In genomic region chr1:45862008-45862407, GRCh38 we compare ENCODE assay signal across 15 cellular contexts. TPM values are rescaled to one million over a fixed set of nuclear protein-coding genes. Genes with fewer than 3 reads are reported as not detected.
A peak's percentile ranks its signal among the peaks of the same experiment; 100 is the strongest.
DNase-seq lines count a peak whose midpoint lies in the region; ATAC-seq and TF ChIP-seq lines count a peak whose summit lies in the region.
"Had no signal": no experiment of that assay in that cellular context is flagged by ENCODE, and none has a peak within 500 bp of the region (broad histone marks: within the 10 kb centered on the region; RNA-seq: fewer than 3 reads in every experiment).

No MANE protein-coding gene starts in this region.

- POLR2A ChIA-PET in activated CD4-positive, alpha-beta memory T cell treated with anti-CD3 and anti-CD28 coated beads, Interleukin-2, amount 10 ng/mL, durations not matched to agents 7 days and 5 days (lab: Charles Lee), result interaction anchor here (1.2 kb wide), 1 partner anchor 13 kb away, joined by 3 read pairs; no protein-coding TSS in a partner anchor
- POLR2A ChIA-PET in activated CD8-positive, alpha-beta T cell treated with anti-CD3 and anti-CD28 coated beads for 36 hours (lab: Charles Lee), result interaction anchor here (0.6 kb wide), 1 partner anchor 83 kb away, joined by 3 read pairs; no protein-coding TSS in a partner anchor

- no peak overlapping the region for H3K4me3 Mint-ChIP-seq in activated T-cell treated with anti-CD3 and anti-CD28 coated beads, Interleukin-2, amount 50 U/mL, for 4 hours
- no peak overlapping the region for H3K4me3 Mint-ChIP-seq in activated CD4-positive, alpha-beta memory T cell treated with anti-CD3 and anti-CD28 coated beads, Interleukin-2, amount 10 ng/mL, durations not matched to agents 7 days and 5 days
- no peak overlapping the region for H3K4me3 Mint-ChIP-seq in activated CD8-positive, alpha-beta T cell treated with anti-CD3 and anti-CD28 coated beads for 36 hours
- H3K4me3 Mint-ChIP-seq: GM23338 had no signal

- H3K27ac Mint-ChIP-seq in activated CD4-positive, alpha-beta memory T cell treated with anti-CD3 and anti-CD28 coated beads, Interleukin-2, amount 10 ng/mL, durations not matched to agents 7 days and 5 days, result peak overlapping the region; percentile 7
- H3K27ac Mint-ChIP-seq in activated CD8-positive, alpha-beta T cell treated with anti-CD3 and anti-CD28 coated beads for 36 hours, result no peak overlapping the region
- H3K27ac Mint-ChIP-seq: GM23338 had no signal

- H3K9me3 Mint-ChIP-seq in activated T-cell treated with anti-CD3 and anti-CD28 coated beads, Interleukin-2, amount 50 U/mL, for 4 hours, result no peaks in the 10 kb centered on the region
- H3K9me3 Mint-ChIP-seq in activated CD4-positive, alpha-beta memory T cell treated with anti-CD3 and anti-CD28 coated beads, Interleukin-2, amount 10 ng/mL, durations not matched to agents 7 days and 5 days, result peaks cover 2% of the 10 kb centered on the region
- peaks cover 2% of the 10 kb centered on the region for H3K9me3 Mint-ChIP-seq in activated CD8-positive, alpha-beta T cell treated with anti-CD3 and anti-CD28 coated beads for 36 hours
- H3K9me3 Mint-ChIP-seq: IgD-negative memory B cell had no signal

- no peak for TF ChIP-seq CTCF in activated CD8-positive, alpha-beta T cell treated with anti-CD3 and anti-CD28 coated beads for 36 hours (IDR thresholded peaks at IDR 0.05)

- H3K36me3 Mint-ChIP-seq in activated T-cell treated with anti-CD3 and anti-CD28 coated beads, Interleukin-2, amount 50 U/mL, for 4 hours (ENCODE audit: insufficient read depth), result no peaks in the 10 kb centered on the region
- H3K36me3 Mint-ChIP-seq in activated CD4-positive, alpha-beta memory T cell treated with anti-CD3 and anti-CD28 coated beads, Interleukin-2, amount 10 ng/mL, durations not matched to agents 7 days and 5 days (ENCODE audit: low read depth), result peaks cover 11% of the 10 kb centered on the region
- H3K36me3 Mint-ChIP-seq in activated CD8-positive, alpha-beta T cell treated with anti-CD3 and anti-CD28 coated beads for 36 hours (ENCODE audit: low read depth), result peaks cover 2% of the 10 kb centered on the region
- H3K36me3 Mint-ChIP-seq: IgD-negative memory B cell had no signal

- DNase-seq in activated T-cell treated with anti-CD3 and anti-CD28 coated beads, Interleukin-2, amount 50 U/mL, for 4 hours, result no peak
- no peak for DNase-seq in activated T-cell treated with anti-CD3 and anti-CD28 coated beads for 4 hours
- DNase-seq in activated CD4-positive, alpha-beta memory T cell treated with anti-CD3 and anti-CD28 coated beads, Interleukin-2, amount 10 ng/mL, durations not matched to agents 7 days and 5 days, result no peak
- DNase-seq in stimulated activated naive CD8-positive, alpha-beta T cell treated with anti-CD3 and anti-CD28 coated beads, Interleukin-15, Interleukin-2, amounts not matched to agents 100 U/mL and 50 U/mL, for 24 hours, result no peak
- no peak for DNase-seq in activated CD8-positive, alpha-beta T cell treated with anti-CD3 and anti-CD28 coated beads for 36 hours
- DNase-seq in stimulated activated naive CD4-positive, alpha-beta T cell treated with Interleukin-2 at 50 U/mL for 16 hours (lab: John Stamatoyannopoulos, UW), result no peak
- DNase-seq: COR-L47, MV-4-11, NCI-H1436, NCI-H2029 treated with DMSO at 0.1 percent for 48 hours, NCI-H510A had no signal

- intact Hi-C loops in activated CD8-positive, alpha-beta T cell treated with anti-CD3 and anti-CD28 coated beads for 36 hours (cut with micrococcal nuclease), result no loop called here

- CTCF ChIA-PET in activated CD4-positive, alpha-beta memory T cell treated with anti-CD3 and anti-CD28 coated beads, Interleukin-2, amount 10 ng/mL, durations not matched to agents 7 days and 5 days (lab: Charles Lee), result no interaction called here
- CTCF ChIA-PET in activated CD8-positive, alpha-beta T cell treated with anti-CD3 and anti-CD28 coated beads for 36 hours (lab: Charles Lee), result interaction anchor here (0.7 kb wide), 1 partner anchor 12 kb away, joined by 3 read pairs; no protein-coding TSS in a partner anchor

- peaks cover 13% of the 10 kb centered on the region for H3K4me1 Mint-ChIP-seq in activated T-cell treated with anti-CD3 and anti-CD28 coated beads, Interleukin-2, amount 50 U/mL, for 4 hours (ENCODE audit: low read depth)
- H3K4me1 Mint-ChIP-seq in activated CD4-positive, alpha-beta memory T cell treated with anti-CD3 and anti-CD28 coated beads, Interleukin-2, amount 10 ng/mL, durations not matched to agents 7 days and 5 days, result peaks cover 21% of the 10 kb centered on the region
- peaks cover 11% of the 10 kb centered on the region for H3K4me1 Mint-ChIP-seq in activated CD8-positive, alpha-beta T cell treated with anti-CD3 and anti-CD28 coated beads for 36 hours (ENCODE audit: low read depth)

- H3K27me3 Mint-ChIP-seq in activated T-cell treated with anti-CD3 and anti-CD28 coated beads, Interleukin-2, amount 50 U/mL, for 4 hours (ENCODE audit: low read depth), result no peaks in the 10 kb centered on the region
- no peaks in the 10 kb centered on the region for H3K27me3 Mint-ChIP-seq in activated CD4-positive, alpha-beta memory T cell treated with anti-CD3 and anti-CD28 coated beads, Interleukin-2, amount 10 ng/mL, durations not matched to agents 7 days and 5 days
- H3K27me3 Mint-ChIP-seq in activated CD8-positive, alpha-beta T cell treated with anti-CD3 and anti-CD28 coated beads for 36 hours, result no peaks in the 10 kb centered on the region
- H3K27me3 Mint-ChIP-seq: IgD-negative memory B cell had no signal

- ATAC-seq in activated T-cell treated with anti-CD3 and anti-CD28 coated beads, Interleukin-2, amount 50 U/mL, for 4 hours, result peak; percentile 69 to 73
- peak; percentile 46 for ATAC-seq in HG03354 (IDR thresholded peaks at IDR 0.05; ENCODE audit: poor library complexity, severe bottlenecking, unreplicated experiment)
- peak; percentile 96 for ATAC-seq in stimulated activated naive CD8-positive, alpha-beta T cell treated with anti-CD3 and anti-CD28 coated beads, Interleukin-15, Interleukin-2, amounts not matched to agents 100 U/mL and 50 U/mL, for 24 hours
- no peak for ATAC-seq in activated CD8-positive, alpha-beta T cell treated with anti-CD3 and anti-CD28 coated beads for 36 hours
- ATAC-seq: A549, GM23338 had no signal

RNA-seq across cellular contexts. Expression of gene MAST2, which starts 58.6 kb away (rescaled TPM):
- total RNA-seq in activated T-cell treated with anti-CD3 and anti-CD28 coated beads, Interleukin-2, amount 50 U/mL, for 4 hours, result 10 to 100 TPM; 15.7 to 19.3 (median 17.6) TPM
- 10 to 100 TPM; 25.4 to 27.8 TPM for total RNA-seq in activated CD4-positive, alpha-beta memory T cell treated with anti-CD3 and anti-CD28 coated beads, Interleukin-2, amount 10 ng/mL, durations not matched to agents 7 days and 5 days
- 10 to 100 TPM; 18.2 to 19.5 TPM for total RNA-seq in activated CD8-positive, alpha-beta T cell treated with anti-CD3 and anti-CD28 coated beads for 36 hours
